ENCODE assay signal across 15 cellular contexts in genomic region chr1:189775343-189775742, GRCh38.
DNase-seq lines count a peak whose midpoint lies in the region; ATAC-seq and TF ChIP-seq lines count a peak whose summit lies in the region.
"Had no signal": no experiment of that assay in that cellular context is flagged by ENCODE, and none has a peak within 500 bp of the region (broad histone marks: within the 10 kb centered on the region; RNA-seq: fewer than 3 reads in every experiment).

No MANE protein-coding gene starts in this region.

- peak overlapping the region; percentile 77 for H3K27ac ChIP-seq in cardiac muscle cell
- no peak overlapping the region for H3K27ac ChIP-seq in heart right ventricle
- no peak overlapping the region for H3K27ac ChIP-seq in OCI-LY7 (ENCODE audit: low read depth, low read length, poor library complexity, severe bottlenecking)
- no peak overlapping the region for H3K27ac ChIP-seq in left ventricle myocardium inferior (replicated peaks)
- H3K27ac ChIP-seq: coronary artery, tibial artery had no signal

- DNase-seq in cardiac muscle cell (ENCODE audit: low read depth in 1 of 2, low spot score in 1 of 2) (peak; percentile 59 to 85), heart right ventricle (no peak), astrocyte of the cerebellum (ENCODE audit: low read depth) (peak; percentile 76), inferior parietal cortex (ENCODE audit: extremely low spot score) (peak; percentile 40), OCI-LY7 (ENCODE audit: low spot score) (no peak), NCI-H187 treated with DMSO at 0.1 percent for 48 hours (lab: John Stamatoyannopoulos, UW) (no peak), left ventricle myocardium inferior (no peak)
- DNase-seq: ACHN; activated CD8-positive, alpha-beta memory T cell treated with anti-CD3 and anti-CD28 coated beads, Interleukin-2, amount 50 U/mL, for 4 hours; NCI-H2081; tibial artery had no signal

- no peak overlapping the region for H2AFZ ChIP-seq in OCI-LY7 (ENCODE audit: low read length)

- no peaks in the 10 kb centered on the region for H3K9me2 ChIP-seq in OCI-LY7 (ENCODE audit: insufficient read depth, low read length)

- H3K36me3 ChIP-seq in cardiac muscle cell (no peaks in the 10 kb centered on the region), heart right ventricle (no peaks in the 10 kb centered on the region), OCI-LY7 (ENCODE audit: insufficient read depth, low read length) (no peaks in the 10 kb centered on the region), left ventricle myocardium inferior (no peaks in the 10 kb centered on the region)
- H3K36me3 ChIP-seq: tibial artery had no signal

- POLR2A ChIA-PET in OCI-LY7 (lab: Charles Lee) = no interaction called here

- no peaks in the 10 kb centered on the region for H3K27me3 ChIP-seq in cardiac muscle cell
- H3K27me3 ChIP-seq in heart right ventricle = no peaks in the 10 kb centered on the region
- H3K27me3 ChIP-seq in left ventricle myocardium inferior (ENCODE audit: low read depth) = no peaks in the 10 kb centered on the region
- H3K27me3 ChIP-seq: tibial artery had no signal

- no peaks in the 10 kb centered on the region for H4K20me1 ChIP-seq in OCI-LY7 (ENCODE audit: insufficient read depth, low read length)

- no peak overlapping the region for H3K4me3 ChIP-seq in cardiac muscle cell
- H3K4me3 ChIP-seq in heart right ventricle = no peak overlapping the region
- no peak overlapping the region for H3K4me3 ChIP-seq in astrocyte of the cerebellum (ENCODE audit: low read depth, low read length)
- H3K4me3 ChIP-seq in OCI-LY7 (ENCODE audit: low read depth, low read length, poor library complexity, severe bottlenecking) = no peak overlapping the region
- no peak overlapping the region for H3K4me3 ChIP-seq in left ventricle myocardium inferior
- H3K4me3 ChIP-seq: coronary artery, tibial artery had no signal

- CTCF ChIA-PET in OCI-LY7 (lab: Charles Lee; ENCODE audit: unreplicated experiment) = no interaction called here

- ATAC-seq in heart right ventricle = no peak
- no peak for ATAC-seq in HG02678 (IDR thresholded peaks at IDR 0.05; ENCODE audit: unreplicated experiment)
- ATAC-seq: left lobe of liver; natural killer cell treated with Interleukin-12 subunit alpha and Interleukin-12 subunit beta and Interleukin-15 and Interleukin-18, amount 100 ng/mL, for 72 hours had no signal

- intact Hi-C loops in heart right ventricle (cut with DNase I) = no loop called here
- intact Hi-C loops in OCI-LY7 (cut with micrococcal nuclease; ENCODE audit: unreplicated experiment) = no loop called here
- intact Hi-C loops in left ventricle myocardium inferior (cut with micrococcal nuclease) = no loop called here

- H3K4me1 ChIP-seq in cardiac muscle cell (ENCODE audit: low read depth) (peaks cover 21% of the 10 kb centered on the region), heart right ventricle (no peaks in the 10 kb centered on the region), OCI-LY7 (ENCODE audit: insufficient read depth, low read length, poor library complexity, severe bottlenecking) (no peaks in the 10 kb centered on the region), left ventricle myocardium inferior (no peaks in the 10 kb centered on the region)
- H3K4me1 ChIP-seq: tibial artery had no signal

- no peaks in the 10 kb centered on the region for H3K9me3 ChIP-seq in cardiac muscle cell (ENCODE audit: low read depth)
- peaks cover 0 to 4% (median 0%) of the 10 kb centered on the region in 11 donors for H3K9me3 ChIP-seq in heart right ventricle
- H3K9me3 ChIP-seq in OCI-LY7 (ENCODE audit: low read length) = no peaks in the 10 kb centered on the region
- H3K9me3 ChIP-seq in left ventricle myocardium inferior (replicated peaks) = no peaks in the 10 kb centered on the region
- H3K9me3 ChIP-seq: tibial artery had no signal

- WGBS in heart right ventricle, 2 donors = 16 to 21% methylated on average over 1 of the region's 1 CpG

- no peak overlapping the region for H3K4me2 ChIP-seq in OCI-LY7 (ENCODE audit: low read length)

- no peaks in the 10 kb centered on the region for H3K79me2 ChIP-seq in OCI-LY7 (ENCODE audit: insufficient read depth, low read depth, low read length)

- BruUV-seq in OCI-LY7 (replicated peaks; lab: Mats Ljungman, UMichigan) = no TSS peak

- TF ChIP-seq CTCF in cardiac muscle cell (IDR thresholded peaks at IDR 0.05; ENCODE audit: low read depth, low read length) (no peak), heart right ventricle (IDR thresholded peaks at IDR 0.05) (no peak), astrocyte of the cerebellum (IDR thresholded peaks at IDR 0.05; ENCODE audit: low read depth, low read length, missing control alignments) (no peak), OCI-LY7 (conservative IDR thresholded peaks at IDR 0.05; ENCODE audit: low read length) (no peak), left ventricle myocardium inferior (IDR thresholded peaks at IDR 0.05; ENCODE audit: borderline replicate concordance) (no peak)

- in situ Hi-C loops in astrocyte of the cerebellum (cut with HindIII; ENCODE audit: low sequenced_read_pairs) = no loop called here

Comparison
In these comparisons a context has a peak if more than half of its experiments do, and no peak if none do; other contexts are left out.
1. DNase-seq: peak in cardiac muscle cell (2 of 2), astrocyte of the cerebellum (single experiment) and inferior parietal cortex (single experiment); none in heart right ventricle (0 of 2), OCI-LY7 (single experiment), NCI-H187 treated with DMSO at 0.1 percent for 48 hours (single experiment) and left ventricle myocardium inferior (single experiment).